In genomic region chr11:79678780-79679468, GRCh38 we compare ENCODE assay signal across 20 cellular contexts.
DNase-seq lines count a peak whose midpoint lies in the region; TF ChIP-seq lines count a peak whose summit lies in the region.
"Had no signal": no experiment of that assay in that cellular context is flagged by ENCODE, and none has a peak within 500 bp of the region (broad histone marks: within the 10 kb centered on the region; RNA-seq: fewer than 3 reads in every experiment).

No MANE protein-coding gene starts in this region.

- H3K4me1 Mint-ChIP-seq in H9 (peaks cover 44 to 45% of the 10 kb centered on the region in 2 experiments), neural progenitor cell (peaks cover 29% of the 10 kb centered on the region)

- H2BK12ac ChIP-seq in H9 (ENCODE audit: insufficient read length, low read depth, low read length): no peak overlapping the region

- no peak overlapping the region for H3K18ac ChIP-seq in H9 (ENCODE audit: insufficient read length, low read depth, low read length)

- H3K9me3 ChIP-seq in H9 (ENCODE audit: control insufficient read depth, low read depth, low read length): no peaks in the 10 kb centered on the region
- H3K9me3 ChIP-seq in esophagus muscularis mucosa: no peaks in the 10 kb centered on the region
- H3K9me3 ChIP-seq in neural progenitor cell (ENCODE audit: low read depth): no peaks in the 10 kb centered on the region
- no peaks in the 10 kb centered on the region for H3K9me3 ChIP-seq in prostate gland
- H3K9me3 ChIP-seq: BE2C had no signal

- no peak overlapping the region for H3K14ac ChIP-seq in H9 (ENCODE audit: insufficient read depth, low read length)

- H2BK15ac ChIP-seq in H9 (ENCODE audit: low read depth, low read length): no peak overlapping the region

- H3K9ac ChIP-seq in H9 (ENCODE audit: extremely low read depth, insufficient read length, low read length): no peak overlapping the region
- H3K9ac ChIP-seq in neural progenitor cell: no peak overlapping the region

- H2BK120ac ChIP-seq in H9 (ENCODE audit: low read depth, low read length, poor library complexity, severe bottlenecking): no peak overlapping the region

- no peaks in the 10 kb centered on the region for H3K23me2 ChIP-seq in H9 (ENCODE audit: insufficient read length, low read depth, low read length, poor library complexity, severe bottlenecking)

- H3K9me3 Mint-ChIP-seq in H9 (no peaks in the 10 kb centered on the region; a peak in 1 of 5 replicates), neural progenitor cell (peaks cover 2% of the 10 kb centered on the region)

- no peak overlapping the region for H3K27ac ChIP-seq in H9 (ENCODE audit: insufficient read length, low read depth, low read length)
- no peak overlapping the region for H3K27ac ChIP-seq in esophagus muscularis mucosa (replicated peaks in 1 of 4)
- H3K27ac ChIP-seq in neural progenitor cell: peak overlapping the region; percentile 76
- H3K27ac ChIP-seq in prostate gland: no peak overlapping the region
- H3K27ac ChIP-seq: RWPE1 had no signal

- no peak overlapping the region for H2BK20ac ChIP-seq in H9 (ENCODE audit: low read depth, low read length, poor library complexity, severe bottlenecking)

- no peak overlapping the region for H3K23ac ChIP-seq in H9 (ENCODE audit: insufficient read length, low read depth, low read length)

- H3K4me3 ChIP-seq in esophagus muscularis mucosa: no peak overlapping the region
- H3K4me3 ChIP-seq in neural progenitor cell: peak overlapping the region; percentile 3
- no peak overlapping the region for H3K4me3 ChIP-seq in prostate gland
- H3K4me3 ChIP-seq: GM12878 had no signal

- TF ChIP-seq POLR2A in esophagus muscularis mucosa (IDR thresholded peaks at IDR 0.05; ENCODE audit: low read depth): no peak
- no peak for TF ChIP-seq POLR2A in prostate gland (IDR thresholded peaks at IDR 0.05)

- peak overlapping the region in 2 of 3 experiments; percentile 30 to 79; a peak in 2 of 7 replicates for H3K27ac Mint-ChIP-seq in H9
- peak overlapping the region; percentile 39 for H3K27ac Mint-ChIP-seq in neural progenitor cell

- H3K79me1 ChIP-seq in H9 (ENCODE audit: insufficient read depth, low read depth, low read length, poor library complexity, severe bottlenecking): no peaks in the 10 kb centered on the region

- H3K4me1 ChIP-seq in H9 (ENCODE audit: insufficient read depth, low read length) (no peaks in the 10 kb centered on the region; the same call in 1 of the 2 replicates), esophagus muscularis mucosa (no peaks in the 10 kb centered on the region), neural progenitor cell (peaks cover 43% of the 10 kb centered on the region), prostate gland (replicated peaks) (no peaks in the 10 kb centered on the region)
- H3K4me1 ChIP-seq: BE2C had no signal

- peak overlapping the region in 1 of 2 experiments; percentile 28; a peak in 2 of 5 replicates for H3K4me3 Mint-ChIP-seq in H9
- no peak overlapping the region for H3K4me3 Mint-ChIP-seq in neural progenitor cell

- no peak overlapping the region for H2AK5ac ChIP-seq in H9 (ENCODE audit: insufficient read length, low read length)

- H2BK5ac ChIP-seq in H9 (ENCODE audit: insufficient read length, low read length): no peak overlapping the region

- H3K79me2 ChIP-seq in H9 (ENCODE audit: insufficient read depth, low read length) (no peaks in the 10 kb centered on the region), neural progenitor cell (ENCODE audit: low read depth) (no peaks in the 10 kb centered on the region)

- H2AFZ ChIP-seq in H9 (ENCODE audit: low read length) (no peak overlapping the region), neural progenitor cell (replicated peaks) (no peak overlapping the region)

- H4K20me1 ChIP-seq in H9 (ENCODE audit: control insufficient read depth, insufficient read depth, insufficient read length) (no peaks in the 10 kb centered on the region), neural progenitor cell (ENCODE audit: low read depth) (no peaks in the 10 kb centered on the region)

- DNase-seq in H9: no peak
- peak; percentile 51 for DNase-seq in SK-N-DZ (ENCODE audit: low spot score)
- peak; percentile 75 for DNase-seq in esophagus muscularis mucosa (ENCODE audit: extremely low spot score)
- peak; percentile 64 for DNase-seq in neural progenitor cell (ENCODE audit: low spot score)
- DNase-seq in prostate gland (ENCODE audit: low spot score): no peak
- no peak for DNase-seq in medulla oblongata (ENCODE audit: extremely low spot score)
- no peak for DNase-seq in RKO (ENCODE audit: low spot score)
- DNase-seq: BE2C, DMS79, HCEC 1CT, KG1, NCI-H1092, NCI-H1436 treated with DMSO at 0.1 percent for 48 hours, NCI-H1930, NCI-H2227 treated with DMSO at 0.1 percent for 48 hours, NCI-H510A treated with DMSO at 0.1 percent for 48 hours, PC-3, SHP77 treated with DMSO at 0.1 percent for 48 hours had no signal

- TF ChIP-seq EP300 in esophagus muscularis mucosa (IDR thresholded peaks at IDR 0.05): no peak

- WGBS in H9 (ENCODE audit: extremely low coverage, insufficient read length, low lambda C conversion rate): no CpG with 5 or more reads among the region's 5 CpGs
- WGBS in esophagus muscularis mucosa: 39% methylated on average over 5 of the region's 5 CpGs
- 56% methylated on average over 5 of the region's 5 CpGs for WGBS in prostate gland

- peaks cover 26% of the 10 kb centered on the region for H3K27me3 Mint-ChIP-seq in H9 (ENCODE audit: low read depth)
- peaks cover 2% of the 10 kb centered on the region for H3K27me3 Mint-ChIP-seq in neural progenitor cell (ENCODE audit: insufficient read depth, low read depth)

- H3K36me3 Mint-ChIP-seq in H9 (ENCODE audit: insufficient read depth in 1 of 3, low read depth in 3 of 3) (no peaks in the 10 kb centered on the region), neural progenitor cell (no peaks in the 10 kb centered on the region)

- no peak overlapping the region for H3K4me2 ChIP-seq in H9 (ENCODE audit: insufficient read depth, insufficient read length, low read length)
- peak overlapping the region; percentile 59 for H3K4me2 ChIP-seq in neural progenitor cell

- H4K91ac ChIP-seq in H9 (ENCODE audit: insufficient read length, low read depth, low read length): no peak overlapping the region

- no peak overlapping the region for H4K5ac ChIP-seq in H9 (ENCODE audit: insufficient read length, low read depth, low read length)

- intact Hi-C loops in esophagus muscularis mucosa (cut with DNase I): no loop called here
- intact Hi-C loops in prostate gland (cut with DNase I): no loop called here

- H3K36me3 ChIP-seq in esophagus muscularis mucosa: no peaks in the 10 kb centered on the region
- no peaks in the 10 kb centered on the region for H3K36me3 ChIP-seq in neural progenitor cell
- no peaks in the 10 kb centered on the region for H3K36me3 ChIP-seq in prostate gland
- H3K36me3 ChIP-seq: BE2C had no signal

- no peak for TF ChIP-seq CTCF in H9 (conservative IDR thresholded peaks at IDR 0.05)
- TF ChIP-seq CTCF in esophagus muscularis mucosa (IDR thresholded peaks at IDR 0.05): no peak
- TF ChIP-seq CTCF in neural progenitor cell (IDR thresholded peaks at IDR 0.05): no peak
- no peak for TF ChIP-seq CTCF in prostate gland (IDR thresholded peaks at IDR 0.05)

- no peak overlapping the region for H4K8ac ChIP-seq in H9 (replicated peaks; ENCODE audit: insufficient read length, low read depth, low read length)

- H3F3A ChIP-seq in neural progenitor cell (ENCODE audit: low read depth): peaks cover 22% of the 10 kb centered on the region

- H3K4ac ChIP-seq in H9 (ENCODE audit: low read depth, low read length): no peak overlapping the region

- H3T11ph ChIP-seq in H9 (ENCODE audit: low read length): no peak overlapping the region

- no peak overlapping the region for H3K56ac ChIP-seq in H9 (ENCODE audit: insufficient read length, low read depth, low read length)

- H3K27me3 ChIP-seq in H9 (ENCODE audit: insufficient read depth, low read length) (no peaks in the 10 kb centered on the region; the same call in 1 of the 2 replicates), esophagus muscularis mucosa (peaks cover 0 to 4% (median 0%) of the 10 kb centered on the region in 4 donors), neural progenitor cell (no peaks in the 10 kb centered on the region), prostate gland (replicated peaks; ENCODE audit: insufficient read depth) (no peaks in the 10 kb centered on the region)
- H3K27me3 ChIP-seq: BE2C had no signal

Comparison
In these comparisons a context has a peak if more than half of its experiments do, and no peak if none do; other contexts are left out.
1. DNase-seq: peak in SK-N-DZ (single experiment), esophagus muscularis mucosa (single experiment) and neural progenitor cell (single experiment); none in H9 (single experiment), prostate gland (single experiment), medulla oblongata (single experiment) and RKO (single experiment).